ENCODE assay signal across 16 cellular contexts in the genomic region with DNA sequence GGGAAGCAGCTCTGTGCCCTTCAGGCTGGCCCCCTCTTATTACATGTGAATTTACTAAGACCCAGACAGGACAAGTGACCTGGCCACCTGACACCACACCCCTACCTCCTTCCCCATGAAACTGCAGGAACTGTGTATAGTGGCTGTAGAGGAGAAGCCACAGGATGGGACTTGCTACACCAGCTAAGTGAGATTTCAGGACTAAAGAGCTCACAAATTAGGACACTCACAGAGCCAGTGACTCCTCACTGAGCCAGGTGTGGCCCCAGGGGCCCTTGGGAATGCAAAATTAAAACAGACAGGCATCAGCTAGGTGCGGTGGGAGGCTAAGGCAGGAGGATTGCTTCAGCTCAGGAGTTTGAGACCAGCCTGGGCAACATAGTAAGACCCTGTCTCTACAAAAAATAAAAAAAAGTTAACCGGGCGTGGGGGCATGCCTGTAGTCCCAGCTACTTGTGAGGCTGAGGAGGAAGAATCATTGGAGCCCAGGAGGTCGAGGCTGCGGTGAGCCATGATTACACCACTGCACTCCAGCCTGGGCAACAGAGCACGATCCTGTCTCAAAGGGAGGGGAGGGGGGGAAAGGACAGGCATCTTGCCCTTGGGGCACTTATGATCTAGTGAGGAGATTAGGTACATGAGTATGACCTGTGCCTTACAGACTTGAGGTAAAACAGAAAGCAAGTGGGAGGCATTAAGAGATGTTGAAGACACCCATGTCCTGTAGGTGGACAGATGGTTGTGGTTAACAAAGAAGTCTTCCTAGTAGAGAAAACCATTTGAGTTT. TPM values are rescaled to one million over a fixed set of nuclear protein-coding genes. Genes with fewer than 3 reads are reported as not detected.
DNase-seq lines count a peak whose midpoint lies in the region; ATAC-seq and TF ChIP-seq lines count a peak whose summit lies in the region.
"Had no signal": no experiment of that assay in that cellular context is flagged by ENCODE, and none has a peak within 500 bp of the region (broad histone marks: within the 10 kb centered on the region; RNA-seq: fewer than 3 reads in every experiment).

No MANE protein-coding gene starts in this region.

- H3K9me3 Mint-ChIP-seq in activated T-cell treated with anti-CD3 and anti-CD28 coated beads, Interleukin-2, amount 50 U/mL, for 72 hours: no peaks in the 10 kb centered on the region
- no peaks in the 10 kb centered on the region for H3K9me3 Mint-ChIP-seq in activated T-cell treated with anti-CD3 and anti-CD28 coated beads, Interleukin-2, amount 50 U/mL, for 24 hours
- peaks cover 6% of the 10 kb centered on the region for H3K9me3 Mint-ChIP-seq in glutamatergic neuron (ENCODE audit: unreplicated experiment)
- H3K9me3 Mint-ChIP-seq: CD4-positive, alpha-beta T cell had no signal

- intact Hi-C loops in gastrocnemius medialis (cut with DNase I; ENCODE audit: low total_unique reads): no loop called here

- H3K27me3 ChIP-seq in gastrocnemius medialis: no peaks in the 10 kb centered on the region

- H3K4me3 Mint-ChIP-seq in activated T-cell treated with anti-CD3 and anti-CD28 coated beads, Interleukin-2, amount 50 U/mL, for 72 hours: no peak overlapping the region
- H3K4me3 Mint-ChIP-seq in activated T-cell treated with anti-CD3 and anti-CD28 coated beads, Interleukin-2, amount 50 U/mL, for 24 hours: no peak overlapping the region
- peak overlapping the region; percentile 6 for H3K4me3 Mint-ChIP-seq in glutamatergic neuron (ENCODE audit: unreplicated experiment)
- H3K4me3 Mint-ChIP-seq: B cell; CD4-positive, alpha-beta T cell; IgD-negative memory B cell had no signal

- no peaks in the 10 kb centered on the region for H3K36me3 Mint-ChIP-seq in activated T-cell treated with anti-CD3 and anti-CD28 coated beads, Interleukin-2, amount 50 U/mL, for 72 hours (ENCODE audit: insufficient read depth in 2 of 2)
- no peaks in the 10 kb centered on the region for H3K36me3 Mint-ChIP-seq in activated T-cell treated with anti-CD3 and anti-CD28 coated beads, Interleukin-2, amount 50 U/mL, for 24 hours (ENCODE audit: low read depth)
- H3K36me3 Mint-ChIP-seq in glutamatergic neuron (ENCODE audit: unreplicated experiment): no peaks in the 10 kb centered on the region
- H3K36me3 Mint-ChIP-seq: IgD-negative memory B cell had no signal

- no peaks in the 10 kb centered on the region for H3K36me3 ChIP-seq in gastrocnemius medialis

- TF ChIP-seq POLR2A in gastrocnemius medialis (IDR thresholded peaks at IDR 0.05): no peak

- H3K27me3 Mint-ChIP-seq in activated T-cell treated with anti-CD3 and anti-CD28 coated beads, Interleukin-2, amount 50 U/mL, for 72 hours (ENCODE audit: low read depth): no peaks in the 10 kb centered on the region
- no peaks in the 10 kb centered on the region for H3K27me3 Mint-ChIP-seq in activated T-cell treated with anti-CD3 and anti-CD28 coated beads, Interleukin-2, amount 50 U/mL, for 24 hours
- H3K27me3 Mint-ChIP-seq in glutamatergic neuron (ENCODE audit: unreplicated experiment): peaks cover 6% of the 10 kb centered on the region
- H3K27me3 Mint-ChIP-seq: CD4-positive, alpha-beta T cell; IgD-negative memory B cell had no signal

- no peak for DNase-seq in activated T-cell treated with anti-CD3 and anti-CD28 coated beads, Interleukin-2, amount 50 U/mL, for 72 hours
- no peak for DNase-seq in activated T-cell treated with anti-CD3 and anti-CD28 coated beads, Interleukin-2, amount 50 U/mL, for 24 hours
- DNase-seq in glutamatergic neuron (no peak), gastrocnemius medialis (no peak), kidney tubule cell (ENCODE audit: low spot score) (no peak), OCI-M2 (lab: John Stamatoyannopoulos, UW; ENCODE audit: unreplicated experiment) (no peak), NAMALWA (ENCODE audit: low spot score) (no peak)
- DNase-seq: CD4-positive, alpha-beta T cell; EL; NCI-H187; NCI-H345; NK-92 treated with Interleukin-12 subunit alpha and Interleukin-12 subunit beta, amount 100 ng/mL, for 24 hours had no signal

- no peak overlapping the region for H3K4me3 ChIP-seq in gastrocnemius medialis

- H3K9me3 ChIP-seq in gastrocnemius medialis: no peaks in the 10 kb centered on the region

- peaks cover 21 to 24% of the 10 kb centered on the region in 2 donors for H3K4me1 ChIP-seq in gastrocnemius medialis

- TF ChIP-seq CTCF in VCaP (conservative IDR thresholded peaks at IDR 0.05) (no peak), glutamatergic neuron (IDR thresholded peaks at IDR 0.05; ENCODE audit: partially characterized antibody, unreplicated experiment) (no peak), gastrocnemius medialis (IDR thresholded peaks at IDR 0.05 in 4 of 5, conservative IDR thresholded peaks at IDR 0.05 in 1 of 5) (no peak)

- H3K27ac ChIP-seq in VCaP: peak overlapping the region; percentile 42; the same call in 1 of the 2 replicates
- peak overlapping the region; percentile 58 to 79 (median 70) for H3K27ac ChIP-seq in gastrocnemius medialis
- H3K27ac ChIP-seq: 22Rv1 had no signal

- H3K4me1 Mint-ChIP-seq in activated T-cell treated with anti-CD3 and anti-CD28 coated beads, Interleukin-2, amount 50 U/mL, for 72 hours (ENCODE audit: low read depth): peaks cover 17% of the 10 kb centered on the region
- H3K4me1 Mint-ChIP-seq in activated T-cell treated with anti-CD3 and anti-CD28 coated beads, Interleukin-2, amount 50 U/mL, for 24 hours (ENCODE audit: low read depth): peaks cover 8% of the 10 kb centered on the region
- H3K4me1 Mint-ChIP-seq in glutamatergic neuron (ENCODE audit: low read depth, unreplicated experiment): peaks cover 15% of the 10 kb centered on the region

- in situ Hi-C loops in gastrocnemius medialis (cut with MboI; ENCODE audit: low sequenced_read_pairs in 4 of 4): loop anchor here in 2 of 4 donors (10.0 kb wide), 1 partner anchor 243 kb away; no protein-coding TSS in a partner anchor

- peak overlapping the region; percentile 13 for H3K27ac Mint-ChIP-seq in activated T-cell treated with anti-CD3 and anti-CD28 coated beads, Interleukin-2, amount 50 U/mL, for 72 hours
- H3K27ac Mint-ChIP-seq in activated T-cell treated with anti-CD3 and anti-CD28 coated beads, Interleukin-2, amount 50 U/mL, for 24 hours: no peak overlapping the region
- H3K27ac Mint-ChIP-seq in glutamatergic neuron (ENCODE audit: unreplicated experiment): no peak overlapping the region
- H3K27ac Mint-ChIP-seq: B cell; CD4-positive, alpha-beta T cell had no signal

- no peak for ATAC-seq in activated T-cell treated with anti-CD3 and anti-CD28 coated beads, Interleukin-2, amount 50 U/mL, for 72 hours (replicated peaks in 1 of 2)
- ATAC-seq in gastrocnemius medialis: peak in 1 of 2 donors; percentile 6

RNA-seq across cellular contexts. Expression of gene SRF, which starts 23.2 kb away (rescaled TPM):
- total RNA-seq in activated T-cell treated with anti-CD3 and anti-CD28 coated beads, Interleukin-2, amount 50 U/mL, for 72 hours: 10 to 100 TPM; 44.2 to 46.1 TPM
- total RNA-seq in glutamatergic neuron (ENCODE audit: unreplicated experiment): 20.7 TPM
- total RNA-seq in gastrocnemius medialis: 10 to 100 TPM; 35.2 to 54.7 (median 44.9) TPM

RNA-seq across cellular contexts. Expression of gene CUL9, which starts 34.1 kb away (rescaled TPM):
- total RNA-seq in activated T-cell treated with anti-CD3 and anti-CD28 coated beads, Interleukin-2, amount 50 U/mL, for 72 hours: 10 to 100 TPM; 60.7 to 62.0 TPM
- total RNA-seq in glutamatergic neuron (ENCODE audit: unreplicated experiment) (51.6 TPM), gastrocnemius medialis (10 to 100 TPM in 1 of 4 donors, 1 to 10 TPM in 3; 5.3 to 20.1 (median 7.1) TPM)
